30 cellular contexts compared by ENCODE assay signal in genomic region chr4:5927747-5928146, GRCh38. TPM values are rescaled to one million over a fixed set of nuclear protein-coding genes. Genes with fewer than 3 reads are reported as not detected.
"Had no signal": no experiment of that assay in that cellular context is flagged by ENCODE, and none has a peak within 500 bp of the region (broad histone marks: within the 10 kb centered on the region; RNA-seq: fewer than 3 reads in every experiment).

No MANE protein-coding gene starts in this region.

- H3K27me3 ChIP-seq: ascending aorta, MG63 had no signal

- H3K4me3 ChIP-seq: ascending aorta, breast epithelium, MG63, PC-9 had no signal

- H3K27ac ChIP-seq: ascending aorta, breast epithelium, PC-9, RWPE1 had no signal

- DNase-seq: activated CD4-positive, alpha-beta T cell treated with anti-CD3 and anti-CD28 coated beads, Interleukin-2, amount 10 ng/mL, durations not matched to agents 24 days and 14 days; activated CD4-positive, alpha-beta T cell treated with anti-CD3 and anti-CD28 coated beads, Interleukin-2, amount 50 U/mL, for 4 hours; activated CD8-positive, alpha-beta T cell treated with anti-CD3 and anti-CD28 coated beads for 36 hours; activated effector memory CD4-positive, alpha-beta T cell treated with anti-CD3 and anti-CD28 coated beads, Interleukin-2, amount 50 U/mL, for 16 hours; activated naive CD4-positive, alpha-beta T cell; activated naive CD4-positive, alpha-beta T cell treated with anti-CD3 and anti-CD28 coated beads, Interleukin-2, amount 50 U/mL, for 16 hours; activated naive CD8-positive, alpha-beta T cell treated with anti-CD3 and anti-CD28 coated beads, Interleukin-2, amount 10 ng/mL, durations not matched to agents 7 days and 5 days; activated T-cell treated with anti-CD3 and anti-CD28 coated beads, Interleukin-2, amount 50 U/mL, for 1 hour; activated T-cell treated with anti-CD3 and anti-CD28 coated beads, Interleukin-2, amount 50 U/mL, for 72 hours; amygdala; Kasumi-1; KBM-7; MG63; NCI-H1048; NCI-H1105 treated with DMSO at 0.1 percent for 48 hours; NCI-H1436; NCI-H1694; NCI-H1930; NCI-H2081 treated with DMSO at 0.1 percent for 48 hours; NCI-H2171; NCI-H510A; NK-92 treated with Interleukin-12 subunit alpha and Interleukin-12 subunit beta, amount 100 ng/mL, for 24 hours; PC-9; T1000 had no signal

- H2AFZ ChIP-seq: PC-9 had no signal

- H3K9me3 ChIP-seq: ascending aorta, breast epithelium, MG63 had no signal

- ATAC-seq: activated CD8-positive, alpha-beta T cell treated with anti-CD3 and anti-CD28 coated beads for 36 hours; activated T-cell treated with anti-CD3 and anti-CD28 coated beads, Interleukin-2, amount 50 U/mL, for 72 hours; activated T-helper 17 cell treated with anti-CD3 and anti-CD28 coated beads, Interleukin-2, amount 50 U/mL, for 72 hours; Right ventricle myocardium inferior had no signal

- H3K36me3 ChIP-seq: ascending aorta, breast epithelium, MG63 had no signal

- H3K4me2 ChIP-seq: PC-9 had no signal

- H3K4me1 ChIP-seq: ascending aorta, breast epithelium had no signal

RNA-seq across cellular contexts. Expression of gene CRMP1, which starts 34.9 kb away (rescaled TPM):
- total RNA-seq: activated CD4-positive, alpha-beta T cell treated with anti-CD3 and anti-CD28 coated beads, Interleukin-2, amount 10 ng/mL, durations not matched to agents 24 days and 14 days; activated CD8-positive, alpha-beta memory T cell treated with anti-CD3 and anti-CD28 coated beads for 36 hours; activated CD8-positive, alpha-beta T cell treated with anti-CD3 and anti-CD28 coated beads for 36 hours; activated naive CD8-positive, alpha-beta T cell treated with anti-CD3 and anti-CD28 coated beads, Interleukin-2, amount 10 ng/mL, durations not matched to agents 7 days and 5 days; activated T-cell treated with anti-CD3 and anti-CD28 coated beads, Interleukin-2, amount 50 U/mL, for 72 hours; activated T-helper 17 cell treated with anti-CD3 and anti-CD28 coated beads, Interleukin-2, amount 50 U/mL, for 72 hours; PC-9 had no signal
